ENCODE assay signal across 8 cellular contexts in genomic region chr10:86693721-86694369, GRCh38. TPM values are rescaled to one million over a fixed set of nuclear protein-coding genes. Genes with fewer than 3 reads are reported as not detected.
A peak's percentile ranks its signal among the peaks of the same experiment; 100 is the strongest.
DNase-seq lines count a peak whose midpoint lies in the region; ATAC-seq and TF ChIP-seq lines count a peak whose summit lies in the region.

No MANE protein-coding gene starts in this region.

- no peak for ATAC-seq in HG02884 (IDR thresholded peaks at IDR 0.05; ENCODE audit: unreplicated experiment)

- peak; percentile 74 for TF ChIP-seq CTCF in WERI-Rb-1 (IDR thresholded peaks at IDR 0.05; ENCODE audit: low read depth, low read length)

- no peaks in the 10 kb centered on the region for H3K27me3 ChIP-seq in WERI-Rb-1 (ENCODE audit: insufficient read depth, low read depth, severe bottlenecking)

- H3K9me3 ChIP-seq in WERI-Rb-1 (ENCODE audit: severe bottlenecking) = no peaks in the 10 kb centered on the region

- H3K36me3 ChIP-seq in WERI-Rb-1 = no peaks in the 10 kb centered on the region

- H3K27ac ChIP-seq in WERI-Rb-1 = no peak overlapping the region

- no peak overlapping the region for H3K4me3 ChIP-seq in WERI-Rb-1 (ENCODE audit: low read depth, low read length)

- peak; percentile 10 for DNase-seq in DMS53 treated with DMSO at 0.1 percent for 48 hours (lab: John Stamatoyannopoulos, UW; ENCODE audit: unreplicated experiment)
- DNase-seq in HUDEP-2 (lab: John Stamatoyannopoulos, UW; ENCODE audit: unreplicated experiment in 76 of 76) = peak in 46 of 76 experiments; percentile 4 to 59 (median 28)
- DNase-seq in WERI-Rb-1 = peak; percentile 71
- DNase-seq in ecto neural progenitor cell (ENCODE audit: low spot score) = peak; percentile 67
- peak; percentile 47 for DNase-seq in mucosa of gallbladder (ENCODE audit: low spot score)
- no peak for DNase-seq in KG1 (lab: John Stamatoyannopoulos, UW)
- no peak for DNase-seq in H4 (ENCODE audit: low spot score)

RNA-seq across cellular contexts. Expression of gene LDB3, which starts 25.5 kb away (rescaled TPM):
- 4.9 TPM for total RNA-seq in mucosa of gallbladder
- total RNA-seq in H4 (2014; rRNA removed; shearing (Covaris generic)) = 0.08 and 0.16 TPM in 2 replicates

RNA-seq across cellular contexts. Expression of gene OPN4, which starts 39.5 kb away (rescaled TPM):
- total RNA-seq in mucosa of gallbladder = not detected
- 0.02 and 0.35 TPM in 2 replicates for total RNA-seq in H4 (2014; rRNA removed; shearing (Covaris generic))

Comparison
In these comparisons a context has a peak if more than half of its experiments do, and no peak if none do; other contexts are left out.
1. DNase-seq: peak in DMS53 treated with DMSO at 0.1 percent for 48 hours (single experiment), HUDEP-2 (46 of 76), WERI-Rb-1 (single experiment), ecto neural progenitor cell (single experiment) and mucosa of gallbladder (single experiment); none in KG1 (single experiment) and H4 (single experiment).